In the genomic region with DNA sequence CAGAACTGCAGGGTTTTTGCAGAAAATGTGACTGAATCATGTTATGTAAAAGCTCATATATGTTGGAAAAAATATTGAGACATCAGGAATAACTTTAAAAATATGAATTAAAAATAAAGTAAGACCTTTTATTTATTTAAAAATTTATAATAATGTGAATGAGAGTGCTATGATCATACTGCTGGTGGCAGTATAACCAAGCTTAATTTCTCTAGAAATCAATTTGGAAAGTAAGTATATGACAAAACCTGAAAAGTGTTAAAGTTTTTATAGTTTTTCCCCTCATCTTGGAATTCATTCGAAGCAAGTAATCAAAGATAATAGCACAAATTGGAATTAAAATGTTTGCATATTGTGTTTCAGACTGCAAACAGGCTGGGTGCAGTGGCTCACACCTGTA, we compare ENCODE assay signal across 2 cellular contexts.
TF ChIP-seq lines count a peak whose summit lies in the region.

No MANE protein-coding gene starts in this region.

TF ChIP-seq in GM12878, 131 proteins besides CTCF, POLR2A, EP300 and RAD21 (continued from another document):
- TF ChIP-seq ZNF592 (IDR thresholded peaks at IDR 0.05) = no peak
TF ChIP-seq in GM12878: peak in this region for 1.

TF ChIP-seq in neural cell, 6 proteins besides CTCF, POLR2A, EP300 and RAD21 (continued from another document):
- TF ChIP-seq REST (IDR thresholded peaks at IDR 0.05; ENCODE audit: borderline replicate concordance) = no peak
